ENCODE assay signal across 14 cellular contexts in genomic region chr1:117734403-117734802, GRCh38.
DNase-seq lines count a peak whose midpoint lies in the region; ATAC-seq and TF ChIP-seq lines count a peak whose summit lies in the region.
"Had no signal": no experiment of that assay in that cellular context is flagged by ENCODE, and none has a peak within 500 bp of the region (broad histone marks: within the 10 kb centered on the region; RNA-seq: fewer than 3 reads in every experiment).

No MANE protein-coding gene starts in this region.

- peaks cover 0 to 6% of the 10 kb centered on the region in 2 donors for H3K9me3 Mint-ChIP-seq in stimulated activated naive CD8-positive, alpha-beta T cell treated with anti-CD3 and anti-CD28 coated beads, Interleukin-15, amount 100 ng/mL, for 72 hours
- no peaks in the 10 kb centered on the region for H3K9me3 Mint-ChIP-seq in MCF 10A (ENCODE audit: unreplicated experiment)
- no peaks in the 10 kb centered on the region for H3K9me3 Mint-ChIP-seq in natural killer cell treated with Interleukin-12 subunit alpha and Interleukin-12 subunit beta and Interleukin-15 and Interleukin-18, amount 100 ng/mL, for 72 hours

- DNase-seq in stimulated activated naive CD8-positive, alpha-beta T cell treated with anti-CD3 and anti-CD28 coated beads, Interleukin-15, amount 100 ng/mL, for 72 hours: no peak
- no peak for DNase-seq in stimulated activated naive CD8-positive, alpha-beta T cell treated with anti-CD3 and anti-CD28 coated beads, Interleukin-15, Interleukin-2, amounts not matched to agents 100 U/mL and 50 U/mL, for 24 hours
- no peak for DNase-seq in MCF 10A (ENCODE audit: unreplicated experiment)
- no peak for DNase-seq in natural killer cell treated with Interleukin-12 subunit alpha and Interleukin-12 subunit beta and Interleukin-15 and Interleukin-18, amount 100 ng/mL, for 72 hours (ENCODE audit: low spot score)
- DNase-seq in aorta: no peak
- DNase-seq: amygdala, BE2C, gastrocnemius medialis, NCI-H2227 treated with DMSO at 0.1 percent for 48 hours had no signal

- no TSS peak for BruUV-seq in MCF 10A (replicated peaks; lab: Mats Ljungman, UMichigan)

- no peaks in the 10 kb centered on the region for H3K36me3 ChIP-seq in aorta (ENCODE audit: control insufficient read depth in 1 of 2, insufficient read depth in 2 of 2, low read length in 1 of 2)
- H3K36me3 ChIP-seq: BE2C, gastrocnemius medialis, ovary had no signal

- H3K27me3 ChIP-seq in aorta (ENCODE audit: control insufficient read depth in 1 of 2, insufficient read depth in 2 of 2, low read length in 1 of 2): peaks cover 0 to 2% of the 10 kb centered on the region in 2 donors
- H3K27me3 ChIP-seq: BE2C, gastrocnemius medialis, ovary had no signal

- H3K9me3 ChIP-seq in aorta (ENCODE audit: control insufficient read depth, low read length): no peaks in the 10 kb centered on the region
- H3K9me3 ChIP-seq: BE2C, gastrocnemius medialis, ovary had no signal

- intact Hi-C loops in MCF 10A (cut with micrococcal nuclease) (no loop called here), aorta (cut with DNase I) (no loop called here)

- peak overlapping the region in 1 of 2 donors; percentile 51 for H3K4me3 Mint-ChIP-seq in stimulated activated naive CD8-positive, alpha-beta T cell treated with anti-CD3 and anti-CD28 coated beads, Interleukin-15, amount 100 ng/mL, for 72 hours
- H3K4me3 Mint-ChIP-seq in MCF 10A (ENCODE audit: unreplicated experiment): no peak overlapping the region
- H3K4me3 Mint-ChIP-seq in natural killer cell treated with Interleukin-12 subunit alpha and Interleukin-12 subunit beta and Interleukin-15 and Interleukin-18, amount 100 ng/mL, for 72 hours: no peak overlapping the region

- ATAC-seq in stimulated activated naive CD8-positive, alpha-beta T cell treated with anti-CD3 and anti-CD28 coated beads, Interleukin-15, amount 100 ng/mL, for 72 hours: no peak
- no peak for ATAC-seq in stimulated activated naive CD8-positive, alpha-beta T cell treated with anti-CD3 and anti-CD28 coated beads, Interleukin-15, Interleukin-2, amounts not matched to agents 100 U/mL and 50 U/mL, for 24 hours
- ATAC-seq in natural killer cell treated with Interleukin-12 subunit alpha and Interleukin-12 subunit beta and Interleukin-15 and Interleukin-18, amount 100 ng/mL, for 72 hours: peak in 1 of 2 donors; percentile 24
- ATAC-seq in aorta (ENCODE audit: low FRiP score): peak; percentile 56
- no peak for ATAC-seq in HG03045 (IDR thresholded peaks at IDR 0.05; ENCODE audit: unreplicated experiment)
- no peak for ATAC-seq in HG03521 (IDR thresholded peaks at IDR 0.05; ENCODE audit: unreplicated experiment)
- no peak for ATAC-seq in HG03571 (IDR thresholded peaks at IDR 0.05; ENCODE audit: unreplicated experiment)
- ATAC-seq: Panc1 had no signal

- POLR2A ChIA-PET in MCF 10A (lab: Yijun Ruan, JAX): interaction anchor here (0.6 to 1.2 kb wide), 2 partner anchors 15 to 41 kb away, joined by 3 read pairs; no protein-coding TSS in a partner anchor

- peak overlapping the region; percentile 4 to 35 for H3K27ac Mint-ChIP-seq in stimulated activated naive CD8-positive, alpha-beta T cell treated with anti-CD3 and anti-CD28 coated beads, Interleukin-15, amount 100 ng/mL, for 72 hours
- H3K27ac Mint-ChIP-seq in MCF 10A (ENCODE audit: low read depth, unreplicated experiment): peak overlapping the region; percentile 91
- H3K27ac Mint-ChIP-seq in natural killer cell treated with Interleukin-12 subunit alpha and Interleukin-12 subunit beta and Interleukin-15 and Interleukin-18, amount 100 ng/mL, for 72 hours: peak overlapping the region; percentile 86 to 90

- H3K4me3 ChIP-seq in aorta (ENCODE audit: low read length in 2 of 2): no peak overlapping the region

- TF ChIP-seq CTCF in MCF 10A (IDR thresholded peaks at IDR 0.05; ENCODE audit: unreplicated experiment): no peak

- H3K27ac ChIP-seq in aorta (ENCODE audit: low read depth in 1 of 2, low read length in 2 of 2): no peak overlapping the region

- WGBS in aorta, 2 donors: 64 to 93% methylated on average over 3 of the region's 3 CpGs

- no peaks in the 10 kb centered on the region for H3K36me3 Mint-ChIP-seq in MCF 10A (ENCODE audit: insufficient read depth, unreplicated experiment)
- H3K36me3 Mint-ChIP-seq in natural killer cell treated with Interleukin-12 subunit alpha and Interleukin-12 subunit beta and Interleukin-15 and Interleukin-18, amount 100 ng/mL, for 72 hours: peaks cover under 1% of the 10 kb centered on the region

- CTCF ChIA-PET in MCF 10A (lab: Yijun Ruan, JAX): interaction anchor here (1.1 to 1.9 kb wide), 4 partner anchors 20 to 200 kb away, joined by 3 to 8 read pairs (median 4); no protein-coding TSS in a partner anchor

- peaks cover 14% of the 10 kb centered on the region for H3K4me1 Mint-ChIP-seq in stimulated activated naive CD8-positive, alpha-beta T cell treated with anti-CD3 and anti-CD28 coated beads, Interleukin-15, amount 100 ng/mL, for 72 hours
- H3K4me1 Mint-ChIP-seq in MCF 10A (ENCODE audit: insufficient read depth, unreplicated experiment): peaks cover 12% of the 10 kb centered on the region
- H3K4me1 Mint-ChIP-seq in natural killer cell treated with Interleukin-12 subunit alpha and Interleukin-12 subunit beta and Interleukin-15 and Interleukin-18, amount 100 ng/mL, for 72 hours (ENCODE audit: low read depth in 2 of 2): peaks cover 9 to 11% of the 10 kb centered on the region in 2 donors

- no peaks in the 10 kb centered on the region for H3K27me3 Mint-ChIP-seq in stimulated activated naive CD8-positive, alpha-beta T cell treated with anti-CD3 and anti-CD28 coated beads, Interleukin-15, amount 100 ng/mL, for 72 hours
- H3K27me3 Mint-ChIP-seq in MCF 10A (ENCODE audit: insufficient read depth, unreplicated experiment): no peaks in the 10 kb centered on the region
- peaks cover 0 to 10% of the 10 kb centered on the region in 2 donors for H3K27me3 Mint-ChIP-seq in natural killer cell treated with Interleukin-12 subunit alpha and Interleukin-12 subunit beta and Interleukin-15 and Interleukin-18, amount 100 ng/mL, for 72 hours

- H3K4me1 ChIP-seq in aorta (ENCODE audit: control insufficient read depth in 1 of 2, insufficient read depth in 2 of 2, low read length in 2 of 2): no peaks in the 10 kb centered on the region
- H3K4me1 ChIP-seq: BE2C had no signal

Comparison
In these comparisons a context has a peak if more than half of its experiments do, and no peak if none do; other contexts are left out.
1. H3K27ac Mint-ChIP-seq: peak in every context shown above with its lines; median percentile 91 in MCF 10A; 88 in natural killer cell treated with Interleukin-12 subunit alpha and Interleukin-12 subunit beta and Interleukin-15 and Interleukin-18, amount 100 ng/mL, for 72 hours; 20 in stimulated activated naive CD8-positive, alpha-beta T cell treated with anti-CD3 and anti-CD28 coated beads, Interleukin-15, amount 100 ng/mL, for 72 hours.